Comparison of ENCODE assay signal across 16 cellular contexts in genomic region chr1:234536756-234537155, GRCh38. TPM values are rescaled to one million over a fixed set of nuclear protein-coding genes. Genes with fewer than 3 reads are reported as not detected.
DNase-seq lines count a peak whose midpoint lies in the region; ATAC-seq and TF ChIP-seq lines count a peak whose summit lies in the region.
"Had no signal": no experiment of that assay in that cellular context is flagged by ENCODE, and none has a peak within 500 bp of the region (broad histone marks: within the 10 kb centered on the region; RNA-seq: fewer than 3 reads in every experiment).

No MANE protein-coding gene starts in this region.

- TF ChIP-seq CTCF in right atrium auricular region (IDR thresholded peaks at IDR 0.05) = no peak
- no peak for TF ChIP-seq CTCF in lower lobe of right lung (IDR thresholded peaks at IDR 0.05)
- no peak for TF ChIP-seq CTCF in Calu3 (IDR thresholded peaks at IDR 0.05; ENCODE audit: unreplicated experiment)

- no TSS peak for BruUV-seq in Calu3 (replicated peaks; lab: Mats Ljungman, UMichigan)

- no peaks in the 10 kb centered on the region for H3K27me3 ChIP-seq in right atrium auricular region
- H3K27me3 ChIP-seq in lower lobe of right lung (ENCODE audit: low read depth) = no peaks in the 10 kb centered on the region
- H3K27me3 ChIP-seq in skeletal muscle tissue (ENCODE audit: control insufficient read depth in 3 of 3, insufficient read depth in 3 of 3, low read length in 3 of 3) = no peaks in the 10 kb centered on the region

- ATAC-seq in Right ventricle myocardium inferior (no peak), lower lobe of right lung (no peak)
- ATAC-seq: activated T-cell treated with anti-CD3 and anti-CD28 coated beads, Interleukin-2, amount 50 U/mL, for 4 hours; stimulated activated naive B cell treated with anti-CD40 and anti-IgM and Interleukin-4, amounts not matched to agents 10 μg/mL and 1 μg/mL and 100 μg/mL, for 72 hours had no signal

- DNase-seq in right atrium auricular region (ENCODE audit: low spot score) (no peak), Right ventricle myocardium inferior (ENCODE audit: missing footprints) (no peak), lower lobe of right lung (no peak), Calu3 (no peak), NCI-H1694 (lab: John Stamatoyannopoulos, UW) (no peak), NCI-H510A (lab: John Stamatoyannopoulos, UW) (no peak), cortex of kidney (lab: John Stamatoyannopoulos, UW) (no peak)
- DNase-seq: activated T-cell treated with anti-CD3 and anti-CD28 coated beads, Interleukin-2, amount 50 U/mL, for 4 hours; amniotic stem cell; H7; Karpas-422; NCI-H1694 treated with DMSO at 0.1 percent for 48 hours; NCI-H526 treated with DMSO at 0.1 percent for 48 hours; stimulated activated naive B cell treated with anti-CD40 and anti-IgM and Interleukin-4, amounts not matched to agents 10 μg/mL and 1 μg/mL and 100 μg/mL, for 72 hours; T-helper 2 cell had no signal

- H3K9me3 ChIP-seq in right atrium auricular region (no peaks in the 10 kb centered on the region), lower lobe of right lung (no peaks in the 10 kb centered on the region), skeletal muscle tissue (ENCODE audit: control insufficient read depth in 3 of 3, low read length in 3 of 3) (no peaks in the 10 kb centered on the region)

- peak overlapping the region; percentile 97 to 99 for H3K27ac ChIP-seq in right atrium auricular region
- peak overlapping the region; percentile 94 for H3K27ac ChIP-seq in lower lobe of right lung
- H3K27ac ChIP-seq in skeletal muscle tissue (ENCODE audit: low read depth, low read length) = peak overlapping the region; percentile 98

- H3K9ac ChIP-seq in skeletal muscle tissue (ENCODE audit: low read depth in 1 of 3, low read length in 3 of 3) = peak overlapping the region; percentile 41 to 74 (median 74)

- H3K4me1 ChIP-seq in right atrium auricular region = peaks cover 3 to 100% of the 10 kb centered on the region in 2 donors
- H3K4me1 ChIP-seq in lower lobe of right lung = peaks cover 64% of the 10 kb centered on the region
- peaks cover 100% of the 10 kb centered on the region in 3 donors for H3K4me1 ChIP-seq in skeletal muscle tissue (ENCODE audit: control insufficient read depth in 3 of 3, insufficient read depth in 3 of 3, low read length in 3 of 3)

- H3K4me3 ChIP-seq in right atrium auricular region (no peak overlapping the region), lower lobe of right lung (no peak overlapping the region), skeletal muscle tissue (ENCODE audit: low read length in 3 of 3) (no peak overlapping the region)

- no peaks in the 10 kb centered on the region for H3K9me3 Mint-ChIP-seq in Calu3 (ENCODE audit: low read depth, unreplicated experiment)
- H3K9me3 Mint-ChIP-seq: activated T-cell treated with anti-CD3 and anti-CD28 coated beads, Interleukin-2, amount 50 U/mL, for 4 hours; stimulated activated naive B cell treated with anti-CD40 and anti-IgM and Interleukin-4, amounts not matched to agents 10 μg/mL and 1 μg/mL and 100 μg/mL, for 72 hours had no signal

- intact Hi-C loops in Right ventricle myocardium inferior (cut with DNase I) (loop anchor here (5.0 kb wide), 2 partner anchors 451 to 541 kb away; no protein-coding TSS in a partner anchor), lower lobe of right lung (cut with DNase I) (no loop called here), Calu3 (cut with micrococcal nuclease; ENCODE audit: unreplicated experiment) (no loop called here)

- H3K36me3 Mint-ChIP-seq in Calu3 (ENCODE audit: insufficient read depth, unreplicated experiment) = no peaks in the 10 kb centered on the region
- H3K36me3 Mint-ChIP-seq: stimulated activated naive B cell treated with anti-CD40 and anti-IgM and Interleukin-4, amounts not matched to agents 10 μg/mL and 1 μg/mL and 100 μg/mL, for 72 hours had no signal

- no peak overlapping the region for H3K27ac Mint-ChIP-seq in Calu3 (ENCODE audit: unreplicated experiment)
- H3K27ac Mint-ChIP-seq: stimulated activated naive B cell treated with anti-CD40 and anti-IgM and Interleukin-4, amounts not matched to agents 10 μg/mL and 1 μg/mL and 100 μg/mL, for 72 hours had no signal

- CTCF ChIA-PET in Calu3 (lab: Charles Lee) = no interaction called here

- H3K4me1 Mint-ChIP-seq in Calu3 (ENCODE audit: low read depth, unreplicated experiment) = peaks cover 18% of the 10 kb centered on the region

- peaks cover 11% of the 10 kb centered on the region for H3K27me3 Mint-ChIP-seq in Calu3 (ENCODE audit: unreplicated experiment)
- H3K27me3 Mint-ChIP-seq: stimulated activated naive B cell treated with anti-CD40 and anti-IgM and Interleukin-4, amounts not matched to agents 10 μg/mL and 1 μg/mL and 100 μg/mL, for 72 hours had no signal

- H3K4me3 Mint-ChIP-seq in Calu3 (ENCODE audit: low read depth, unreplicated experiment) = no peak overlapping the region
- H3K4me3 Mint-ChIP-seq: activated T-cell treated with anti-CD3 and anti-CD28 coated beads, Interleukin-2, amount 50 U/mL, for 4 hours; stimulated activated naive B cell treated with anti-CD40 and anti-IgM and Interleukin-4, amounts not matched to agents 10 μg/mL and 1 μg/mL and 100 μg/mL, for 72 hours had no signal

- no peaks in the 10 kb centered on the region for H3K36me3 ChIP-seq in right atrium auricular region
- H3K36me3 ChIP-seq in lower lobe of right lung = no peaks in the 10 kb centered on the region
- no peaks in the 10 kb centered on the region for H3K36me3 ChIP-seq in skeletal muscle tissue (ENCODE audit: control insufficient read depth in 3 of 3, insufficient read depth in 3 of 3, low read length in 3 of 3)

RNA-seq across cellular contexts. Expression of gene TARBP1, which starts 57.8 kb away (rescaled TPM):
- total RNA-seq in right atrium auricular region = 10 to 100 TPM in 1 of 2 donors, 1 to 10 TPM in 1; 5.5 to 11.3 TPM
- total RNA-seq in Right ventricle myocardium inferior = 10.1 TPM
- 24.6 TPM for total RNA-seq in lower lobe of right lung
- total RNA-seq in skeletal muscle tissue = 36.5 TPM
- 38.1 and 39.6 TPM in 2 replicates for total RNA-seq in Calu3 (2022)
